1 cellular context compared by ENCODE assay signal in the genomic region with DNA sequence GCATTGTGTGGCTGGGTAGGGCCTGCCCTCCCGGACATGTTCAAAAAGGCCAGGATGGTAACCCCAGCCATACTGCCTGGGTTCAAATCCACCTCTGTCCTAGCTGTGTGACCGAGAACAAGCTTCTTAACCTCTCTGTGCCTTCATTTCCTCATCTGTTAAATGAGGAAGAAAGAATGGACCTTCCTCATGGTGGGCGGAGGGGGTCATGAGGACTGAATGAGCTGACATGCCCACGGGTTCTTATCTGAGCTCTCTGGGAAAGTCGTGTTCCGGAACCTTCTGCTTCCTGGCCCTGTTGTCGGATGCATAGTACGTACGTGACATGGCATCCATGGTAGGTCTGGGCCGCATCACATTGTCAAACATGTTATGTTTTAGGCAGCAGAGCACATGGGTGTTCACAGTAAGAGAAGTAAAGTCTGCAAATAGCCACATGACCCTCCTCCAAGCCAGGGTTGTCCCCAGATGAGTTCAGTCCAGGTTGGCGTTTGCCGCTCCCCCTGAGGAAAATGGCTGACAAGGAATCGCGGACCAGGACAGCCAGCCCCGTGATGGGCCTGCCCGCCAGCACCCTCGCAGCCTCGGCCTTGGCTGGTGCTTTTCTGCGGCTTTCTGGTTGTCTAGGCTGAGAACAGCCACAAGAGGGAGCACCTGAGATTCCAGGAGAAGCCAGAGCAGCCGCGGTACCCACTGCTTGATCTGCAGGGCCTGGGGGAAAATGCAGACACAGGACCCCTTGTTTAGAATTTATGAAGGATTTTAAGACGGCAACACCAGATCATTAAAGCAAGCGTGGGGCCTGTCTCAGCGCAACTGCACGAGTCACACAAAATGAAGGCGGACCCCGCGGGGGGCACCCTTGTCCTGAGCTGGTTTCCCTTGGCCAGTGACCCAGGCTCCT.
TF ChIP-seq lines count a peak whose summit lies in the region.

No MANE protein-coding gene starts in this region.

TF ChIP-seq in HCT116, 20 proteins besides CTCF, POLR2A, EP300 and RAD21 (continued from another document):
- TF ChIP-seq REST (IDR thresholded peaks at IDR 0.05; ENCODE audit: low read depth) = no peak
- TF ChIP-seq YY1 (IDR thresholded peaks at IDR 0.05; ENCODE audit: extremely low read depth, insufficient replicate concordance, low read depth, low read length) = peak; percentile 83
- TF ChIP-seq, protein P1, sequence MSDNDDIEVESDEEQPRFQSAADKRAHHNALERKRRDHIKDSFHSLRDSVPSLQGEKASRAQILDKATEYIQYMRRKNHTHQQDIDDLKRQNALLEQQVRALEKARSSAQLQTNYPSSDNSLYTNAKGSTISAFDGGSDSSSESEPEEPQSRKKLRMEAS (IDR thresholded peaks at IDR 0.05) = peak; percentile 52; the same call in 1 of the 2 replicates
- TF ChIP-seq ZFX (IDR thresholded peaks at IDR 0.05) = peak; percentile 21; the same call in 1 of the 2 replicates
- TF ChIP-seq POLR2AphosphoS5 (IDR thresholded peaks at IDR 0.05; ENCODE audit: low read depth, low read length) = no peak
- TF ChIP-seq TCF7L2 (IDR thresholded peaks at IDR 0.05; ENCODE audit: borderline replicate concordance, extremely low read depth, insufficient read depth, insufficient read length) = peak; percentile 63
TF ChIP-seq in HCT116: peak in this region for 4.
